10 cellular contexts compared by ENCODE assay signal in genomic region chr19:5002143-5002542, GRCh38. TPM values are rescaled to one million over a fixed set of nuclear protein-coding genes. Genes with fewer than 3 reads are reported as not detected.
DNase-seq lines count a peak whose midpoint lies in the region; ATAC-seq and TF ChIP-seq lines count a peak whose summit lies in the region.
"Had no signal": no experiment of that assay in that cellular context is flagged by ENCODE, and none has a peak within 500 bp of the region (broad histone marks: within the 10 kb centered on the region; RNA-seq: fewer than 3 reads in every experiment).

No MANE protein-coding gene starts in this region.

- no peaks in the 10 kb centered on the region for H3K27me3 Mint-ChIP-seq in effector memory CD8-positive, alpha-beta T cell
- H3K27me3 Mint-ChIP-seq: natural killer cell treated with Interleukin-12 subunit alpha and Interleukin-12 subunit beta and Interleukin-15 and Interleukin-18, amount 100 ng/mL, for 72 hours had no signal

- peaks cover 29% of the 10 kb centered on the region in 2 donors for H3K4me1 Mint-ChIP-seq in effector memory CD8-positive, alpha-beta T cell (ENCODE audit: low read depth in 2 of 2)

- no peaks in the 10 kb centered on the region for H3K9me3 ChIP-seq in thoracic aorta

- H3K9me3 Mint-ChIP-seq in effector memory CD8-positive, alpha-beta T cell, result no peaks in the 10 kb centered on the region
- H3K9me3 Mint-ChIP-seq: natural killer cell treated with Interleukin-12 subunit alpha and Interleukin-12 subunit beta and Interleukin-15 and Interleukin-18, amount 100 ng/mL, for 72 hours had no signal

- H3K36me3 Mint-ChIP-seq in effector memory CD8-positive, alpha-beta T cell (ENCODE audit: insufficient read depth), result peaks cover 5% of the 10 kb centered on the region
- H3K36me3 Mint-ChIP-seq: natural killer cell treated with Interleukin-12 subunit alpha and Interleukin-12 subunit beta and Interleukin-15 and Interleukin-18, amount 100 ng/mL, for 72 hours had no signal

- ATAC-seq in thoracic aorta (ENCODE audit: insufficient number of reproducible peaks, low FRiP score, low read depth), result peak; percentile 84
- no peak for ATAC-seq in GM19397 (IDR thresholded peaks at IDR 0.05; ENCODE audit: unreplicated experiment)
- no peak for ATAC-seq in effector memory CD8-positive, alpha-beta T cell (replicated peaks)
- ATAC-seq in GM21619 (IDR thresholded peaks at IDR 0.05; ENCODE audit: unreplicated experiment), result no peak
- ATAC-seq: natural killer cell treated with Interleukin-12 subunit alpha and Interleukin-12 subunit beta and Interleukin-15 and Interleukin-18, amount 100 ng/mL, for 72 hours had no signal

- no peak overlapping the region for H3K27ac Mint-ChIP-seq in effector memory CD8-positive, alpha-beta T cell
- H3K27ac Mint-ChIP-seq: natural killer cell treated with Interleukin-12 subunit alpha and Interleukin-12 subunit beta and Interleukin-15 and Interleukin-18, amount 100 ng/mL, for 72 hours had no signal

- H3K27me3 ChIP-seq in thoracic aorta (replicated peaks; ENCODE audit: insufficient read depth), result no peaks in the 10 kb centered on the region

- DNase-seq in DMS53 (lab: John Stamatoyannopoulos, UW) (peak; percentile 48), DMS53 treated with DMSO at 0.1 percent for 48 hours (lab: John Stamatoyannopoulos, UW; ENCODE audit: unreplicated experiment) (no peak), foreskin fibroblast (peak; percentile 71 to 84), thoracic aorta (ENCODE audit: low spot score) (no peak)
- no peak for DNase-seq in effector memory CD8-positive, alpha-beta T cell
- DNase-seq: 8988T had no signal

- H3K4me1 ChIP-seq in thoracic aorta (ENCODE audit: control insufficient read depth in 1 of 2, low read depth in 2 of 2), result peaks cover 0 to 21% of the 10 kb centered on the region in 2 donors

- peak overlapping the region; percentile 64 for H3K27ac ChIP-seq in VCaP
- H3K27ac ChIP-seq in thoracic aorta, result peak overlapping the region; percentile 55 to 69

- TF ChIP-seq CTCF in VCaP (conservative IDR thresholded peaks at IDR 0.05) (no peak), foreskin fibroblast (IDR thresholded peaks at IDR 0.05; ENCODE audit: low read depth, low read length) (no peak), thoracic aorta (IDR thresholded peaks at IDR 0.05) (no peak)

- H3K4me3 Mint-ChIP-seq in effector memory CD8-positive, alpha-beta T cell, result no peak overlapping the region
- H3K4me3 Mint-ChIP-seq: natural killer cell treated with Interleukin-12 subunit alpha and Interleukin-12 subunit beta and Interleukin-15 and Interleukin-18, amount 100 ng/mL, for 72 hours had no signal

- no peaks in the 10 kb centered on the region for H3K36me3 ChIP-seq in thoracic aorta

- H3K4me3 ChIP-seq in foreskin fibroblast (ENCODE audit: low read depth in 1 of 2, low read length in 2 of 2) (peak overlapping the region in 1 of 2 donors; percentile 21), thoracic aorta (peak overlapping the region; percentile 13)

RNA-seq across cellular contexts. Expression of gene KDM4B, which starts 33.2 kb away (rescaled TPM):
- 10 to 100 TPM; 49.1 to 54.0 TPM for total RNA-seq in thoracic aorta

Comparison
In these comparisons a context has a peak if more than half of its experiments do, and no peak if none do; other contexts are left out.
1. DNase-seq: peak in DMS53 (single experiment) and foreskin fibroblast (2 of 2); none in DMS53 treated with DMSO at 0.1 percent for 48 hours (single experiment), thoracic aorta (single experiment) and effector memory CD8-positive, alpha-beta T cell (0 of 3).